ENCODE assay signal across 1 cellular context in genomic region chr17:58703137-58703846, GRCh38.
A peak's percentile ranks its signal among the peaks of the same experiment; 100 is the strongest.
TF ChIP-seq lines count a peak whose summit lies in the region.

No MANE protein-coding gene starts in this region.

TF ChIP-seq in endothelial cell of umbilical vein, 7 proteins besides CTCF, POLR2A, EP300 and RAD21:
- TF ChIP-seq JUN (IDR thresholded peaks at IDR 0.05; ENCODE audit: borderline replicate concordance, insufficient read depth, insufficient read length, low read depth) (peak; percentile 94), POLR2AphosphoS5 (IDR thresholded peaks at IDR 0.05; ENCODE audit: insufficient read depth, low read depth, low read length) (peak; percentile 34), MYC (IDR thresholded peaks at IDR 0.05; ENCODE audit: low read depth, low read length) (no peak), FOS (IDR thresholded peaks at IDR 0.05; ENCODE audit: borderline replicate concordance, insufficient read depth, low read length) (peak; percentile 75), GATA2 (IDR thresholded peaks at IDR 0.05; ENCODE audit: insufficient read depth, insufficient read length, low read depth, low read length) (peak; percentile 80), EZH2 (IDR thresholded peaks at IDR 0.05; ENCODE audit: borderline replicate concordance, low read depth, low read length, severe bottlenecking) (no peak)
- TF ChIP-seq, protein P1, sequence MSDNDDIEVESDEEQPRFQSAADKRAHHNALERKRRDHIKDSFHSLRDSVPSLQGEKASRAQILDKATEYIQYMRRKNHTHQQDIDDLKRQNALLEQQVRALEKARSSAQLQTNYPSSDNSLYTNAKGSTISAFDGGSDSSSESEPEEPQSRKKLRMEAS (IDR thresholded peaks at IDR 0.05; ENCODE audit: insufficient read depth, insufficient read length) = no peak
